1 cellular context compared by ENCODE assay signal in the genomic region with DNA sequence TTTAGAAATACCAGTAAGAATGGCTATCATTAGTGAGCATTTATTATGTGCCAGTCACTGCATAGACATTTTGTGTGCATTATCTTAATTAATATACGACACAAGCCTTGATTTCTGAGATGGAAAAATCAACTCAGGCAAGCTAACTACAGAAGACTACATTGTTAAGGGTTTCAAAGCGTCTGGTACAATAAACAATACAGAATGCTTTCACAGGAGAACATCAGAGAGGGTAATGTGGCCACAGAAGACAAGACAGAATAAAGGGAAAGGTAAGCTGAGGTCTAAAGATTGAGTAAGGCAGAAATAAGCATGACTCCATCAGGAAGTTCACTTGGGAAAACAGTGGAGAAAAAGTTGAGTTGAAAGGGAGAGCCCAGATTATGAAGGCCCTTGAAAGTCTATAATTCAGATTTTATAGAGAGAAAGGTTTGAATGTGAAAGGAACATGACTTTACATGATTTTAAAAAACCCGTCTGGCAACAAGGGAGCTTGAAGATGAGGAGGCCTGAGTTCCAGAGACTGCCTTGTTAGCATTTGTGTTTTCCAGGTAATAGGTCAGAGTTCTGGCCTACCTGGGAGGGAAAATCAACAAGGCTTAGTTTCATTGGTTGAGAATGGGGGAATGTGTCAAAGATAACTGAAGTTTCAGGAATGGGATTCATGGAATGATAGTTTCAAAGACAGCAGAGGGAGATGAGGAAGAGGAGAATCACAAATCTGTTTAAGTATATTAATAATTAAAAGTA.
TF ChIP-seq lines count a peak whose summit lies in the region.

No MANE protein-coding gene starts in this region.

TF ChIP-seq in liver, 16 proteins besides CTCF, POLR2A, EP300 and RAD21 (continued from another document):
- TF ChIP-seq, protein P1, sequence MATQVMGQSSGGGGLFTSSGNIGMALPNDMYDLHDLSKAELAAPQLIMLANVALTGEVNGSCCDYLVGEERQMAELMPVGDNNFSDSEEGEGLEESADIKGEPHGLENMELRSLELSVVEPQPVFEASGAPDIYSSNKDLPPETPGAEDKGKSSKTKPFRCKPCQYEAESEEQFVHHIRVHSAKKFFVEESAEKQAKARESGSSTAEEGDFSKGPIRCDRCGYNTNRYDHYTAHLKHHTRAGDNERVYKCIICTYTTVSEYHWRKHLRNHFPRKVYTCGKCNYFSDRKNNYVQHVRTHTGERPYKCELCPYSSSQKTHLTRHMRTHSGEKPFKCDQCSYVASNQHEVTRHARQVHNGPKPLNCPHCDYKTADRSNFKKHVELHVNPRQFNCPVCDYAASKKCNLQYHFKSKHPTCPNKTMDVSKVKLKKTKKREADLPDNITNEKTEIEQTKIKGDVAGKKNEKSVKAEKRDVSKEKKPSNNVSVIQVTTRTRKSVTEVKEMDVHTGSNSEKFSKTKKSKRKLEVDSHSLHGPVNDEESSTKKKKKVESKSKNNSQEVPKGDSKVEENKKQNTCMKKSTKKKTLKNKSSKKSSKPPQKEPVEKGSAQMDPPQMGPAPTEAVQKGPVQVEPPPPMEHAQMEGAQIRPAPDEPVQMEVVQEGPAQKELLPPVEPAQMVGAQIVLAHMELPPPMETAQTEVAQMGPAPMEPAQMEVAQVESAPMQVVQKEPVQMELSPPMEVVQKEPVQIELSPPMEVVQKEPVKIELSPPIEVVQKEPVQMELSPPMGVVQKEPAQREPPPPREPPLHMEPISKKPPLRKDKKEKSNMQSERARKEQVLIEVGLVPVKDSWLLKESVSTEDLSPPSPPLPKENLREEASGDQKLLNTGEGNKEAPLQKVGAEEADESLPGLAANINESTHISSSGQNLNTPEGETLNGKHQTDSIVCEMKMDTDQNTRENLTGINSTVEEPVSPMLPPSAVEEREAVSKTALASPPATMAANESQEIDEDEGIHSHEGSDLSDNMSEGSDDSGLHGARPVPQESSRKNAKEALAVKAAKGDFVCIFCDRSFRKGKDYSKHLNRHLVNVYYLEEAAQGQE (IDR thresholded peaks at IDR 0.05), result no peak
- TF ChIP-seq NR2F2 (IDR thresholded peaks at IDR 0.05) (no peak), RXRA (IDR thresholded peaks at IDR 0.05) (peak; percentile 34 to 63), JUND (IDR thresholded peaks at IDR 0.05) (peak in 1 of 2 donors; percentile 12), SP1 (IDR thresholded peaks at IDR 0.05) (peak; percentile 26), FOXA2 (IDR thresholded peaks at IDR 0.05) (peak; percentile 74), HNF4A (conservative IDR thresholded peaks at IDR 0.05) (peak in 1 of 2 donors; percentile 35)
